ENCODE assay signal across 10 cellular contexts in genomic region chr4:41880840-41881831, GRCh38. TPM values are rescaled to one million over a fixed set of nuclear protein-coding genes. Genes with fewer than 3 reads are reported as not detected.
A peak's percentile ranks its signal among the peaks of the same experiment; 100 is the strongest.
DNase-seq lines count a peak whose midpoint lies in the region; ATAC-seq and TF ChIP-seq lines count a peak whose summit lies in the region.
"Had no signal": no experiment of that assay in that cellular context is flagged by ENCODE, and none has a peak within 500 bp of the region (broad histone marks: within the 10 kb centered on the region; RNA-seq: fewer than 3 reads in every experiment).

No MANE protein-coding gene starts in this region.

- peaks cover 93% of the 10 kb centered on the region for H3K27me3 ChIP-seq in hepatocyte
- peaks cover 26 to 70% (median 52%) of the 10 kb centered on the region in 3 donors for H3K27me3 ChIP-seq in sigmoid colon

- no peaks in the 10 kb centered on the region for H4K20me1 ChIP-seq in hepatocyte (ENCODE audit: insufficient read depth, poor library complexity, severe bottlenecking)

- DNase-seq in NCI-H1092 treated with DMSO at 0.1 percent for 48 hours (lab: John Stamatoyannopoulos, UW) (peak; percentile 26), NCI-H1092 (lab: John Stamatoyannopoulos, UW) (no peak), T-helper 17 cell (no peak), hepatocyte (ENCODE audit: low spot score) (no peak), sigmoid colon (no peak)
- no peak for DNase-seq in stimulated activated naive CD4-positive, alpha-beta T cell (lab: John Stamatoyannopoulos, UW)
- DNase-seq: activated gamma-delta T cell treated with Interleukin-2 at 50 U/mL for 16 hours, NCI-H226 had no signal

- TF ChIP-seq CTCF in hepatocyte (IDR thresholded peaks at IDR 0.05; ENCODE audit: poor library complexity), result no peak
- no peak for TF ChIP-seq CTCF in sigmoid colon (IDR thresholded peaks at IDR 0.05)

- peak overlapping the region; percentile 32 for H2AFZ ChIP-seq in hepatocyte

- H3K4me3 Mint-ChIP-seq in T-helper 17 cell, result peak overlapping the region; percentile 67

- intact Hi-C loops in sigmoid colon (cut with DNase I), result loop anchor here (5.0 kb wide), 1 partner anchor 599 kb away; no protein-coding TSS in a partner anchor

- H3K27ac ChIP-seq in hepatocyte (no peak overlapping the region), sigmoid colon (no peak overlapping the region)

- 2% methylated on average over 50 of the region's 79 CpGs for WGBS in hepatocyte (ENCODE audit: low lambda C conversion rate, missing lambda C conversion rate)
- 3 to 11% methylated on average over 79 of the region's 79 CpGs for WGBS in sigmoid colon, 2 donors

- peaks cover 74% of the 10 kb centered on the region for H3K27me3 Mint-ChIP-seq in T-helper 17 cell

- no peaks in the 10 kb centered on the region for H3K79me2 ChIP-seq in hepatocyte

- no peaks in the 10 kb centered on the region for H3K9me3 ChIP-seq in T-helper 17 cell (ENCODE audit: control insufficient read depth, low read length, poor library complexity, severe bottlenecking)
- no peaks in the 10 kb centered on the region for H3K9me3 ChIP-seq in hepatocyte (ENCODE audit: low read depth)
- H3K9me3 ChIP-seq in sigmoid colon, result no peaks in the 10 kb centered on the region

- no peak overlapping the region for H3K27ac Mint-ChIP-seq in T-helper 17 cell

- peaks cover 18% of the 10 kb centered on the region for H3K4me1 Mint-ChIP-seq in T-helper 17 cell

- H3K36me3 ChIP-seq in hepatocyte (replicated peaks; ENCODE audit: insufficient read depth, low read depth), result no peaks in the 10 kb centered on the region
- H3K36me3 ChIP-seq in sigmoid colon, result no peaks in the 10 kb centered on the region

- peaks cover 3% of the 10 kb centered on the region for H3K36me3 Mint-ChIP-seq in T-helper 17 cell (ENCODE audit: low read depth)

- no peak for TF ChIP-seq POLR2A in sigmoid colon (IDR thresholded peaks at IDR 0.05)

- peak overlapping the region; percentile 86 for H3K4me2 ChIP-seq in hepatocyte

- no peak for TF ChIP-seq EP300 in sigmoid colon (IDR thresholded peaks at IDR 0.05)

- no peak for ATAC-seq in T-helper 17 cell
- ATAC-seq in GM21786 (IDR thresholded peaks at IDR 0.05; ENCODE audit: unreplicated experiment), result no peak
- ATAC-seq in GM21423 (IDR thresholded peaks at IDR 0.05; ENCODE audit: unreplicated experiment), result no peak

- peaks cover 14% of the 10 kb centered on the region for H3K4me1 ChIP-seq in hepatocyte (ENCODE audit: insufficient read depth)
- peaks cover 0 to 34% (median 27%) of the 10 kb centered on the region in 4 donors for H3K4me1 ChIP-seq in sigmoid colon

- H3K9me2 ChIP-seq in hepatocyte (replicated peaks; ENCODE audit: insufficient read depth), result no peaks in the 10 kb centered on the region

- H3K4me3 ChIP-seq in hepatocyte, result peak overlapping the region; percentile 16
- H3K4me3 ChIP-seq in sigmoid colon, result peak overlapping the region; percentile 12 to 50 (median 35)

RNA-seq across cellular contexts. Expression of gene TMEM33, which starts 54.1 kb away (rescaled TPM):
- 10 to 100 TPM; 26.1 to 29.5 TPM for total RNA-seq in T-helper 17 cell
- 77.6 and 83.9 TPM in 2 replicates for total RNA-seq in hepatocyte
- polyA plus RNA-seq in hepatocyte, result 27.8 and 38.3 TPM in 2 replicates
- 10 to 100 TPM; 18.9 to 30.1 (median 23.4) TPM for total RNA-seq in sigmoid colon
- 10 to 100 TPM in 1 of 3 donors, 1 to 10 TPM in 2; 9.0 to 19.5 (median 9.0) TPM for polyA plus RNA-seq in sigmoid colon
